In genomic region chr12:56878010-56878339, GRCh38 we compare ENCODE assay signal across 1 cellular context.
TF ChIP-seq lines count a peak whose summit lies in the region.

No MANE protein-coding gene starts in this region.

TF ChIP-seq in HepG2, 621 proteins besides CTCF, POLR2A, EP300 and RAD21 (continued from another document):
- TF ChIP-seq ELK4 (CRISPR knock-in tag; IDR thresholded peaks at IDR 0.05; ENCODE audit: borderline replicate concordance) (no peak), MEIS2 (CRISPR knock-in tag; IDR thresholded peaks at IDR 0.05) (peak; percentile 89), HOXD1 (CRISPR knock-in tag; IDR thresholded peaks at IDR 0.05) (peak; percentile 91; the same call in 1 of the 2 replicates), THRA (CRISPR knock-in tag; IDR thresholded peaks at IDR 0.05; ENCODE audit: borderline replicate concordance) (no peak), PATZ1 (CRISPR knock-in tag; IDR thresholded peaks at IDR 0.05) (no peak), SALL1 (CRISPR knock-in tag; IDR thresholded peaks at IDR 0.05) (peak; percentile 59; the same call in 1 of the 2 replicates), ZNF660 (CRISPR knock-in tag; IDR thresholded peaks at IDR 0.05; ENCODE audit: borderline replicate concordance, low read depth) (no peak), HNF1B (CRISPR knock-in tag; IDR thresholded peaks at IDR 0.05) (no peak), ZKSCAN8 (CRISPR knock-in tag; IDR thresholded peaks at IDR 0.05; ENCODE audit: borderline replicate concordance) (no peak), ARID3A (IDR thresholded peaks at IDR 0.05; ENCODE audit: low read depth, low read length) (no peak), PHF5A (CRISPR knock-in tag; IDR thresholded peaks at IDR 0.05; ENCODE audit: low read depth, unreplicated experiment) (no peak), ZNF629 (CRISPR knock-in tag; conservative IDR thresholded peaks at IDR 0.05) (no peak), ONECUT2 (CRISPR knock-in tag; IDR thresholded peaks at IDR 0.05) (no peak), KAT8 (CRISPR knock-in tag; IDR thresholded peaks at IDR 0.05) (no peak), ZGPAT (CRISPR knock-in tag; IDR thresholded peaks at IDR 0.05) (no peak), SOX6 (IDR thresholded peaks at IDR 0.05) (no peak), SOX6 (CRISPR knock-in tag; IDR thresholded peaks at IDR 0.05) (peak; percentile 67), EEA1 (CRISPR knock-in tag; IDR thresholded peaks at IDR 0.05; ENCODE audit: borderline replicate concordance) (no peak), ZBTB21 (CRISPR knock-in tag; IDR thresholded peaks at IDR 0.05) (no peak), MIXL1 (CRISPR knock-in tag; IDR thresholded peaks at IDR 0.05) (0 out of 2 replicates have a peak, but pooled peaks have one; percentile 18), TFE3 (CRISPR knock-in tag; IDR thresholded peaks at IDR 0.05) (no peak), SAP130 (CRISPR knock-in tag; IDR thresholded peaks at IDR 0.05; ENCODE audit: low read depth) (peak; percentile 32; the same call in 1 of the 2 replicates), CEBPG (CRISPR knock-in tag; IDR thresholded peaks at IDR 0.05) (peak; percentile 77), ZNF543 (CRISPR knock-in tag; IDR thresholded peaks at IDR 0.05) (no peak), DNMT3B (CRISPR knock-in tag; conservative IDR thresholded peaks at IDR 0.05) (no peak), HCFC1 (IDR thresholded peaks at IDR 0.05; ENCODE audit: low read depth, low read length) (no peak), ZFX (CRISPR knock-in tag; IDR thresholded peaks at IDR 0.05; ENCODE audit: low read depth) (no peak), ZNF12 (CRISPR knock-in tag; IDR thresholded peaks at IDR 0.05) (0 out of 2 replicates have a peak, but pooled peaks have one; percentile 26), ZNF563 (CRISPR knock-in tag; IDR thresholded peaks at IDR 0.05) (no peak), CREM (IDR thresholded peaks at IDR 0.05) (no peak), CREM (CRISPR knock-in tag; IDR thresholded peaks at IDR 0.05) (no peak), ZNF30 (CRISPR knock-in tag; IDR thresholded peaks at IDR 0.05) (no peak), GATAD2A (CRISPR knock-in tag; IDR thresholded peaks at IDR 0.05) (peak; percentile 49), BCLAF1 (IDR thresholded peaks at IDR 0.05) (no peak), CENPT (CRISPR knock-in tag; IDR thresholded peaks at IDR 0.05; ENCODE audit: low read depth) (no peak), PHF21A (CRISPR knock-in tag; IDR thresholded peaks at IDR 0.05) (no peak), ZNF709 (CRISPR knock-in tag; IDR thresholded peaks at IDR 0.05) (no peak), ZNF776 (CRISPR knock-in tag; IDR thresholded peaks at IDR 0.05) (no peak), HOXA9 (CRISPR knock-in tag; IDR thresholded peaks at IDR 0.05; ENCODE audit: borderline replicate concordance) (peak; percentile 92; the same call in 1 of the 2 replicates), ZNF570 (CRISPR knock-in tag; IDR thresholded peaks at IDR 0.05; ENCODE audit: borderline replicate concordance) (no peak)
